ENCODE assay signal across 8 cellular contexts in the genomic region with DNA sequence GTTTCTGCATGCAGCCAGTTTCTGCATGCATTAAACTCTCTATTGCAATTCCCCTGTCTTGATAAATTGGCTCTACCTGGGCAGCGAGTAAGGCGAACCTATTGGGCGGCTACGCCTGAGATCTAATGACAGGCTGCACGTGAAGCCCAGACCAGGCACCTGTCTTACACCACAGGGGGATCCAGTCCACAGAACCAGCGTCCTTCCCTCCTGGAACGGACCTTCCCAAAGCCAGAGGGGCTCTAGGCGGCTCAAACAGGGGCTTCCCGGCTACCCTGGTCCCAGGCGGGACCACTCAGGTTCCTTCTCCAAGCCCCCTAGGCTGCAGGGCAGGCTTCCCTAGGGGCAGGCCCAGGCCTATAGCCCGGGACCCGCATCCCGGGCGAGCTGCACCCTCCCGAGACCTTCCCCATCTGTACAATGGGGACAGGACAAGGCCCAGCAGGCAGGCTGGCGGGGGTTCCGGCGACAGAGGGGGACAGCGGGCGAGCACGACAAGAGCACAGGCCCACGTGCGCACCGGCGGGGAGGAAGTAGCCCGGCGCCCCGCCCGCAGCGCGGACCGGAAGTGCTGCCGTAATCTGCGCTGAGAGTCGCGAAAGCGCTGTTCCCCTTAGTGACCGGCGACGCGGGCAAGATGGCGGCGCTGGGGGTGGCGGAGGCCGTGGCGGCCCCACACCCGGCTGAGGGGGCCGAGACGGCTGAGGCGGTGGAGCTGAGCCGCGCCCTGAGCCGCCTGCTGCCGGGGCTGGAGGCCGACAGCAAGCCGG. TPM values are rescaled to one million over a fixed set of nuclear protein-coding genes. Genes with fewer than 3 reads are reported as not detected.
A peak's percentile ranks its signal among the peaks of the same experiment; 100 is the strongest.
DNase-seq lines count a peak whose midpoint lies in the region; ATAC-seq and TF ChIP-seq lines count a peak whose summit lies in the region.

A gene (plus strand): TSS at position 616 of the 770 bp plus-strand sequence. CDS start 22 bp downstream, at position 638.

- POLR2A ChIA-PET in activated CD8-positive, alpha-beta T cell treated with anti-CD3 and anti-CD28 coated beads for 36 hours (lab: Charles Lee) = interaction anchor here (1.0 to 2.2 kb wide), 3 partner anchors 117 to 131 kb away, joined by 3 to 8 read pairs (median 4); no protein-coding TSS in a partner anchor

- peak within 1 kb of the TSS; percentile 49 to 82 (median 51) for H3K27ac Mint-ChIP-seq in CD4-positive, CD25-positive, alpha-beta regulatory T cell
- H3K27ac Mint-ChIP-seq in activated CD8-positive, alpha-beta T cell treated with anti-CD3 and anti-CD28 coated beads for 36 hours = peak within 1 kb of the TSS; percentile 82

- H3K27me3 ChIP-seq in CD4-positive, CD25-positive, alpha-beta regulatory T cell (ENCODE audit: control insufficient read depth, insufficient read depth, low read length) = no peaks in the 10 kb centered on the region

- peak; percentile 78 to 93 (median 85) for DNase-seq in CD4-positive, CD25-positive, alpha-beta regulatory T cell
- DNase-seq in NCI-H82 treated with DMSO at 0.1 percent for 48 hours (lab: John Stamatoyannopoulos, UW; ENCODE audit: unreplicated experiment) (peak; percentile 78), medulla oblongata (ENCODE audit: extremely low spot score) (peak; percentile 85)
- DNase-seq in activated CD8-positive, alpha-beta T cell treated with anti-CD3 and anti-CD28 coated beads for 36 hours = peak; percentile 91
- peak; percentile 76 for DNase-seq in effector CD4-positive, alpha-beta T cell
- DNase-seq in stimulated activated CD4-positive, alpha-beta T cell treated with anti-CD3 and anti-CD28 coated beads, TNF-alpha, amount 100 ng/mL, for 48 hours (ENCODE audit: low read depth in 3 of 3) = peak; percentile 77 to 87 (median 78)

- peak within 1 kb of the TSS; percentile 83 to 89 (median 86) for H3K4me3 Mint-ChIP-seq in CD4-positive, CD25-positive, alpha-beta regulatory T cell
- H3K4me3 Mint-ChIP-seq in activated CD8-positive, alpha-beta T cell treated with anti-CD3 and anti-CD28 coated beads for 36 hours = peak within 1 kb of the TSS; percentile 87

- peak; percentile 90 to 91 for ATAC-seq in CD4-positive, CD25-positive, alpha-beta regulatory T cell (ENCODE audit: low read depth in 2 of 2)
- ATAC-seq in GM19395 (IDR thresholded peaks at IDR 0.05; ENCODE audit: unreplicated experiment) = peak; percentile 89
- ATAC-seq in HG03558 (IDR thresholded peaks at IDR 0.05; ENCODE audit: extremely low read depth, unreplicated experiment) = peak; percentile 51
- peak; percentile 90 for ATAC-seq in activated CD8-positive, alpha-beta T cell treated with anti-CD3 and anti-CD28 coated beads for 36 hours

- peaks cover 16% of the 10 kb centered on the region for H3K36me3 Mint-ChIP-seq in CD4-positive, CD25-positive, alpha-beta regulatory T cell
- H3K36me3 Mint-ChIP-seq in activated CD8-positive, alpha-beta T cell treated with anti-CD3 and anti-CD28 coated beads for 36 hours (ENCODE audit: low read depth) = peaks cover 51% of the 10 kb centered on the region

- peaks cover 1% of the 10 kb centered on the region for H3K36me3 ChIP-seq in CD4-positive, CD25-positive, alpha-beta regulatory T cell (ENCODE audit: control insufficient read depth, insufficient read depth, low read length)

- no peak for TF ChIP-seq CTCF in activated CD8-positive, alpha-beta T cell treated with anti-CD3 and anti-CD28 coated beads for 36 hours (IDR thresholded peaks at IDR 0.05)

- H3K9me3 Mint-ChIP-seq in CD4-positive, CD25-positive, alpha-beta regulatory T cell = peaks cover 0 to 4% (median 0%) of the 10 kb centered on the region in 7 donors
- peaks cover 6% of the 10 kb centered on the region for H3K9me3 Mint-ChIP-seq in activated CD8-positive, alpha-beta T cell treated with anti-CD3 and anti-CD28 coated beads for 36 hours

- H3K9me3 ChIP-seq in CD4-positive, CD25-positive, alpha-beta regulatory T cell (ENCODE audit: control insufficient read depth in 2 of 2, low read length in 2 of 2) = no peaks in the 10 kb centered on the region

- H3K4me1 ChIP-seq in CD4-positive, CD25-positive, alpha-beta regulatory T cell (ENCODE audit: control insufficient read depth, insufficient read depth, low read length, poor library complexity, severe bottlenecking) = peaks cover 19% of the 10 kb centered on the region

- peaks cover 0 to 25% (median 13%) of the 10 kb centered on the region in 4 donors for H3K4me1 Mint-ChIP-seq in CD4-positive, CD25-positive, alpha-beta regulatory T cell
- peaks cover 36% of the 10 kb centered on the region for H3K4me1 Mint-ChIP-seq in activated CD8-positive, alpha-beta T cell treated with anti-CD3 and anti-CD28 coated beads for 36 hours (ENCODE audit: low read depth)

- intact Hi-C loops in activated CD8-positive, alpha-beta T cell treated with anti-CD3 and anti-CD28 coated beads for 36 hours (cut with micrococcal nuclease) = loop anchor here (5.0 kb wide), 1 partner anchor 109 kb away; no protein-coding TSS in a partner anchor

- CTCF ChIA-PET in activated CD8-positive, alpha-beta T cell treated with anti-CD3 and anti-CD28 coated beads for 36 hours (lab: Charles Lee) = no interaction called here

- H3K27ac ChIP-seq in CD4-positive, CD25-positive, alpha-beta regulatory T cell (ENCODE audit: insufficient read depth, low read length, poor library complexity, severe bottlenecking) = peak within 1 kb of the TSS; percentile 61

- no peaks in the 10 kb centered on the region for H3K27me3 Mint-ChIP-seq in CD4-positive, CD25-positive, alpha-beta regulatory T cell
- no peaks in the 10 kb centered on the region for H3K27me3 Mint-ChIP-seq in activated CD8-positive, alpha-beta T cell treated with anti-CD3 and anti-CD28 coated beads for 36 hours

- peak within 1 kb of the TSS; percentile 55 for H3K4me3 ChIP-seq in CD4-positive, CD25-positive, alpha-beta regulatory T cell (ENCODE audit: low read depth, low read length)

RNA-seq across cellular contexts. Expression of the gene that starts here (rescaled TPM):
- total RNA-seq in CD4-positive, CD25-positive, alpha-beta regulatory T cell = 11.9 TPM
- polyA plus RNA-seq in CD4-positive, CD25-positive, alpha-beta regulatory T cell = 1 to 10 TPM in 3 of 4 donors, under 1 TPM in 1; 0.84 to 3.2 (median 2.0) TPM
- total RNA-seq in activated CD8-positive, alpha-beta T cell treated with anti-CD3 and anti-CD28 coated beads for 36 hours = 10 to 100 TPM; 36.4 to 36.8 TPM

Comparison
In these comparisons a context has a peak if more than half of its experiments do, and no peak if none do; other contexts are left out.
1. Peak in every context shown above with its lines: DNase-seq, ATAC-seq, H3K4me3 ChIP-seq and H3K27ac ChIP-seq.